In the genomic region with DNA sequence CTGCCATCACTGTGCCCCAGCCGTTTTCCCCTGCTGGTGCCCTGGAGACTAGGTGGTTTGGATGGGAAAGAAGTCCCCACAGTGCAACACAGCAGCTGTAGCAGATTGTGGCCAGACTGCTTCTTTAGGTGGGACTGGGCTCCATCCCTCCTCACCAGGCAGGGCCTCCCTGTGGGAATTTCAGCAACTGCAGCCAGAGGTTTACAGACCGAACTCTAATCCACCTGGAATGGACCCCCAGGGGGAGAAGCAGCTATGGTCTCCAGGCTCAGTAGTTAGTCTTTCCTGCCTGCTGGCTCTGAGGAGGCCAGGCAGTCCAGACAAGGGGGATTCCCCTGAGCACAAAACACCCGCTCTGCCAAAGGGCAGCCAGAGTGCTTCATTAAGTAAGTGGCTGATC, we compare ENCODE assay signal across 1 cellular context.
TF ChIP-seq lines count a peak whose summit lies in the region.

No MANE protein-coding gene starts in this region.

TF ChIP-seq in IMR-90, 13 proteins besides CTCF, POLR2A, EP300 and RAD21:
- TF ChIP-seq, protein P1, sequence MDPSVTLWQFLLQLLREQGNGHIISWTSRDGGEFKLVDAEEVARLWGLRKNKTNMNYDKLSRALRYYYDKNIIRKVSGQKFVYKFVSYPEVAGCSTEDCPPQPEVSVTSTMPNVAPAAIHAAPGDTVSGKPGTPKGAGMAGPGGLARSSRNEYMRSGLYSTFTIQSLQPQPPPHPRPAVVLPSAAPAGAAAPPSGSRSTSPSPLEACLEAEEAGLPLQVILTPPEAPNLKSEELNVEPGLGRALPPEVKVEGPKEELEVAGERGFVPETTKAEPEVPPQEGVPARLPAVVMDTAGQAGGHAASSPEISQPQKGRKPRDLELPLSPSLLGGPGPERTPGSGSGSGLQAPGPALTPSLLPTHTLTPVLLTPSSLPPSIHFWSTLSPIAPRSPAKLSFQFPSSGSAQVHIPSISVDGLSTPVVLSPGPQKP (IDR thresholded peaks at IDR 0.05; ENCODE audit: borderline replicate concordance, low read depth, low read length) = no peak
- TF ChIP-seq SMC3 (IDR thresholded peaks at IDR 0.05; ENCODE audit: low read depth, low read length) (no peak), CHD1 (IDR thresholded peaks at IDR 0.05; ENCODE audit: low read depth, low read length) (no peak), MXI1 (IDR thresholded peaks at IDR 0.05; ENCODE audit: borderline replicate concordance, low read depth, low read length) (no peak), CEBPB (IDR thresholded peaks at IDR 0.05; ENCODE audit: low read depth, low read length) (no peak), MAZ (IDR thresholded peaks at IDR 0.05; ENCODE audit: borderline replicate concordance, low read depth, low read length) (no peak), NFE2L2 (IDR thresholded peaks at IDR 0.05; ENCODE audit: low read depth, low read length) (no peak), RCOR1 (IDR thresholded peaks at IDR 0.05; ENCODE audit: insufficient replicate concordance, low read length) (no peak), BHLHE40 (IDR thresholded peaks at IDR 0.05; ENCODE audit: low read depth, low read length) (no peak), RFX5 (IDR thresholded peaks at IDR 0.05; ENCODE audit: low read depth, low read length) (no peak), MAFK (IDR thresholded peaks at IDR 0.05; ENCODE audit: low read depth, low read length) (no peak), FOS (IDR thresholded peaks at IDR 0.05; ENCODE audit: low read depth, low read length) (no peak)
- TF ChIP-seq, protein P2, sequence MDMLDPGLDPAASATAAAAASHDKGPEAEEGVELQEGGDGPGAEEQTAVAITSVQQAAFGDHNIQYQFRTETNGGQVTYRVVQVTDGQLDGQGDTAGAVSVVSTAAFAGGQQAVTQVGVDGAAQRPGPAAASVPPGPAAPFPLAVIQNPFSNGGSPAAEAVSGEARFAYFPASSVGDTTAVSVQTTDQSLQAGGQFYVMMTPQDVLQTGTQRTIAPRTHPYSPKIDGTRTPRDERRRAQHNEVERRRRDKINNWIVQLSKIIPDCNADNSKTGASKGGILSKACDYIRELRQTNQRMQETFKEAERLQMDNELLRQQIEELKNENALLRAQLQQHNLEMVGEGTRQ (IDR thresholded peaks at IDR 0.05; ENCODE audit: low read depth, low read length) = no peak
